Comparison of ENCODE assay signal across 40 cellular contexts in the genomic region with DNA sequence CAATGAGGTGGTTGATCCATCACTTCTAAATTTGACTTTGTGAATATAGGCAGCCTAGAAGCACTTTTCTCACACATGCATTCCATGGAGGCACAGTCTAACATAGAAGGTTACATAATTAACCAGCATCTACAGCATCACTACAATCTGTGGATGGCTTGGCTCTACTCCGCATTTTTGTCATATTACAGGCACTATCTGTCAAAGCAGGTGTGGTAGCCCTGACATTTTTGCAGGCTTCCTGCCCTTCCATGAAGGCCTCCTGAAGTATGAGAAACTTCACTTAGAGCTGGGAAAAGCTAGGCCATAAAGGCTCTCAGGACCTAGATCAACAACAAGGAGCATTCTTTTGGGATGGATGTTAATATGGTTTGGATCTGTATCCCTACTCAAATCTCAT.
"Had no signal": no experiment of that assay in that cellular context is flagged by ENCODE, and none has a peak within 500 bp of the region (broad histone marks: within the 10 kb centered on the region; RNA-seq: fewer than 3 reads in every experiment).

No MANE protein-coding gene starts in this region.

- H3K9me3 ChIP-seq: adrenal gland, ascending aorta, body of pancreas, breast epithelium had no signal

- H3K4me1 ChIP-seq: adrenal gland, ascending aorta, body of pancreas, breast epithelium had no signal

- H3K27ac ChIP-seq: adrenal gland, ascending aorta, body of pancreas, brain microvascular endothelial cell, breast epithelium, cardiac muscle cell had no signal

- DNase-seq: activated effector memory CD4-positive, alpha-beta T cell treated with anti-CD3 and anti-CD28 coated beads, Interleukin-2, amount 50 U/mL, for 16 hours; activated effector memory CD4-positive, alpha-beta T cell treated with Interleukin-2 at 50 U/mL for 16 hours; activated gamma-delta T cell; activated gamma-delta T cell treated with Interleukin-2 at 50 U/mL for 16 hours; activated naive CD4-positive, alpha-beta T cell; activated naive CD4-positive, alpha-beta T cell treated with anti-CD3 and anti-CD28 coated beads for 36 hours; activated naive CD4-positive, alpha-beta T cell treated with anti-CD3 and anti-CD28 coated beads, Interleukin-2, amount 10 ng/mL, durations not matched to agents 7 days and 5 days; activated naive CD4-positive, alpha-beta T cell treated with anti-CD3 and anti-CD28 coated beads, Interleukin-2, amount 50 U/mL, for 16 hours; activated naive CD4-positive, alpha-beta T cell treated with Interleukin-2 at 50 U/mL for 16 hours; activated naive CD8-positive, alpha-beta T cell treated with anti-CD3 and anti-CD28 coated beads for 36 hours; activated naive CD8-positive, alpha-beta T cell treated with anti-CD3 and anti-CD28 coated beads, Interleukin-2, amount 10 ng/mL, durations not matched to agents 7 days and 5 days; activated naive CD8-positive, alpha-beta T cell treated with anti-CD3 and anti-CD28 coated beads, Interleukin-2, amount 50 U/mL, for 24 hours; activated T-cell treated with anti-CD3 and anti-CD28 coated beads for 4 hours; activated T-cell treated with anti-CD3 and anti-CD28 coated beads, Interleukin-2, amount 50 U/mL, for 1 hour; activated T-cell treated with anti-CD3 and anti-CD28 coated beads, Interleukin-2, amount 50 U/mL, for 24 hours; activated T-cell treated with anti-CD3 and anti-CD28 coated beads, Interleukin-2, amount 50 U/mL, for 4 hours; activated T-cell treated with anti-CD3 and anti-CD28 coated beads, Interleukin-2, amount 50 U/mL, for 48 hours; activated T-cell treated with anti-CD3 and anti-CD28 coated beads, Interleukin-2, amount 50 U/mL, for 72 hours; adrenal gland; amniotic stem cell; amygdala; anterior cingulate cortex; aorta; body of pancreas; brain microvascular endothelial cell; caudate nucleus; central memory CD4-positive, alpha-beta T cell; cerebellar nuclear complex had no signal

- H3K9me3 Mint-ChIP-seq: activated naive CD8-positive, alpha-beta T cell treated with anti-CD3 and anti-CD28 coated beads, Interleukin-2, amount 10 ng/mL, durations not matched to agents 7 days and 5 days; activated naive CD8-positive, alpha-beta T cell treated with anti-CD3 and anti-CD28 coated beads, Interleukin-2, amount 50 U/mL, for 24 hours; activated T-cell treated with anti-CD3 and anti-CD28 coated beads, Interleukin-2, amount 50 U/mL, for 24 hours; activated T-cell treated with anti-CD3 and anti-CD28 coated beads, Interleukin-2, amount 50 U/mL, for 4 hours; activated T-helper 1 cell treated with anti-CD3 and anti-CD28 coated beads, Interleukin-12 subunit alpha, Interleukin-12 subunit beta, Interleukin-2, Interleukin-4 antibody, amounts not matched to agents 30 ng/mL and 10 ng/mL and 1 ng/mL, durations not matched to agents 14 hours and 24 hours and 36 hours; activated T-helper 2 cell treated with anti-CD3 and anti-CD28 coated beads, Interferon-gamma antibody, Interleukin-2, Interleukin-4, amounts not matched to agents 10 μg/mL and 5 μg/mL and 100 μg/mL, durations not matched to agents 14 hours and 24 hours and 36 hours; brain; central memory CD8-positive, alpha-beta T cell had no signal

- H3K4me1 Mint-ChIP-seq: activated naive CD4-positive, alpha-beta T cell treated with anti-CD3 and anti-CD28 coated beads, Interleukin-2, amount 10 ng/mL, durations not matched to agents 7 days and 5 days; activated naive CD4-positive, alpha-beta T cell treated with anti-CD3 and anti-CD28 coated beads, Interleukin-2, amount 50 U/mL, for 24 hours; activated naive CD8-positive, alpha-beta T cell treated with anti-CD3 and anti-CD28 coated beads for 36 hours; activated naive CD8-positive, alpha-beta T cell treated with anti-CD3 and anti-CD28 coated beads, Interleukin-2, amount 10 ng/mL, durations not matched to agents 7 days and 5 days; activated naive CD8-positive, alpha-beta T cell treated with anti-CD3 and anti-CD28 coated beads, Interleukin-2, amount 50 U/mL, for 24 hours; activated T-helper 17 cell treated with anti-CD3 and anti-CD28 coated beads, Interleukin-2, amount 50 U/mL, for 72 hours; brain; central memory CD8-positive, alpha-beta T cell had no signal

- H3K4me3 Mint-ChIP-seq: activated naive CD4-positive, alpha-beta T cell treated with anti-CD3 and anti-CD28 coated beads for 36 hours; activated naive CD4-positive, alpha-beta T cell treated with anti-CD3 and anti-CD28 coated beads, Interleukin-2, amount 10 ng/mL, durations not matched to agents 7 days and 5 days; activated naive CD4-positive, alpha-beta T cell treated with anti-CD3 and anti-CD28 coated beads, Interleukin-2, amount 50 U/mL, for 24 hours; activated naive CD8-positive, alpha-beta T cell; activated naive CD8-positive, alpha-beta T cell treated with anti-CD3 and anti-CD28 coated beads for 36 hours; activated naive CD8-positive, alpha-beta T cell treated with anti-CD3 and anti-CD28 coated beads, Interleukin-2, amount 10 ng/mL, durations not matched to agents 7 days and 5 days; activated naive CD8-positive, alpha-beta T cell treated with anti-CD3 and anti-CD28 coated beads, Interleukin-2, amount 50 U/mL, for 24 hours; activated T-cell treated with anti-CD3 and anti-CD28 coated beads, Interleukin-2, amount 50 U/mL, for 24 hours; activated T-cell treated with anti-CD3 and anti-CD28 coated beads, Interleukin-2, amount 50 U/mL, for 4 hours; activated T-cell treated with anti-CD3 and anti-CD28 coated beads, Interleukin-2, amount 50 U/mL, for 72 hours; activated T-helper 1 cell treated with anti-CD3 and anti-CD28 coated beads, Interleukin-12 subunit alpha, Interleukin-12 subunit beta, Interleukin-2, Interleukin-4 antibody, amounts not matched to agents 30 ng/mL and 10 ng/mL and 1 ng/mL, durations not matched to agents 14 hours and 24 hours and 36 hours; activated T-helper 17 cell treated with anti-CD3 and anti-CD28 coated beads, Interleukin-2, amount 50 U/mL, for 72 hours; brain; central memory CD8-positive, alpha-beta T cell had no signal

- H3K27me3 Mint-ChIP-seq: activated naive CD4-positive, alpha-beta T cell treated with anti-CD3 and anti-CD28 coated beads, Interleukin-2, amount 10 ng/mL, durations not matched to agents 7 days and 5 days; activated naive CD4-positive, alpha-beta T cell treated with anti-CD3 and anti-CD28 coated beads, Interleukin-2, amount 50 U/mL, for 24 hours; activated naive CD8-positive, alpha-beta T cell; activated naive CD8-positive, alpha-beta T cell treated with anti-CD3 and anti-CD28 coated beads for 36 hours; activated naive CD8-positive, alpha-beta T cell treated with anti-CD3 and anti-CD28 coated beads, Interleukin-2, amount 10 ng/mL, durations not matched to agents 7 days and 5 days; activated naive CD8-positive, alpha-beta T cell treated with anti-CD3 and anti-CD28 coated beads, Interleukin-2, amount 50 U/mL, for 24 hours; activated T-cell treated with anti-CD3 and anti-CD28 coated beads, Interleukin-2, amount 50 U/mL, for 24 hours; activated T-helper 17 cell treated with anti-CD3 and anti-CD28 coated beads, Interleukin-2, amount 50 U/mL, for 72 hours; brain; central memory CD8-positive, alpha-beta T cell had no signal

- ATAC-seq: activated naive CD4-positive, alpha-beta T cell treated with anti-CD3 and anti-CD28 coated beads, Interleukin-2, amount 50 U/mL, for 72 hours; activated naive CD8-positive, alpha-beta T cell treated with anti-CD3 and anti-CD28 coated beads, Interleukin-2, amount 50 U/mL, for 24 hours; activated T-cell treated with anti-CD3 and anti-CD28 coated beads, Interleukin-2, amount 50 U/mL, for 4 hours; activated T-cell treated with anti-CD3 and anti-CD28 coated beads, Interleukin-2, amount 50 U/mL, for 72 hours; activated T-helper 17 cell treated with anti-CD3 and anti-CD28 coated beads, Interleukin-2, amount 50 U/mL, for 72 hours; body of pancreas had no signal

- H3K27ac Mint-ChIP-seq: activated naive CD4-positive, alpha-beta T cell treated with anti-CD3 and anti-CD28 coated beads for 36 hours; activated naive CD4-positive, alpha-beta T cell treated with anti-CD3 and anti-CD28 coated beads, Interleukin-2, amount 10 ng/mL, durations not matched to agents 7 days and 5 days; activated naive CD4-positive, alpha-beta T cell treated with anti-CD3 and anti-CD28 coated beads, Interleukin-2, amount 50 U/mL, for 24 hours; activated naive CD4-positive, alpha-beta T cell treated with anti-CD3 and anti-CD28 coated beads, Interleukin-2, amount 50 U/mL, for 72 hours; activated naive CD8-positive, alpha-beta T cell; activated naive CD8-positive, alpha-beta T cell treated with anti-CD3 and anti-CD28 coated beads for 36 hours; activated naive CD8-positive, alpha-beta T cell treated with anti-CD3 and anti-CD28 coated beads, Interleukin-2, amount 10 ng/mL, durations not matched to agents 7 days and 5 days; activated naive CD8-positive, alpha-beta T cell treated with anti-CD3 and anti-CD28 coated beads, Interleukin-2, amount 50 U/mL, for 24 hours; activated T-cell treated with anti-CD3 and anti-CD28 coated beads, Interleukin-2, amount 50 U/mL, for 24 hours; activated T-cell treated with anti-CD3 and anti-CD28 coated beads, Interleukin-2, amount 50 U/mL, for 72 hours; activated T-helper 1 cell treated with anti-CD3 and anti-CD28 coated beads, Interleukin-12 subunit alpha, Interleukin-12 subunit beta, Interleukin-2, Interleukin-4 antibody, amounts not matched to agents 30 ng/mL and 10 ng/mL and 1 ng/mL, durations not matched to agents 14 hours and 24 hours and 36 hours; activated T-helper 17 cell treated with anti-CD3 and anti-CD28 coated beads, Interleukin-2, amount 50 U/mL, for 72 hours; activated T-helper 2 cell treated with anti-CD3 and anti-CD28 coated beads, Interferon-gamma antibody, Interleukin-2, Interleukin-4, amounts not matched to agents 10 μg/mL and 5 μg/mL and 100 μg/mL, durations not matched to agents 14 hours and 24 hours and 36 hours; brain had no signal

- H3K36me3 ChIP-seq: adrenal gland, ascending aorta, brain microvascular endothelial cell, breast epithelium, cardiac muscle cell had no signal

- H3K4me3 ChIP-seq: adrenal gland, ascending aorta, body of pancreas, breast epithelium, cardiac muscle cell had no signal

- H3K27me3 ChIP-seq: adrenal gland, ascending aorta, body of pancreas, brain microvascular endothelial cell, breast epithelium, cardiac muscle cell had no signal

- FAIRE-seq: bronchial epithelial cell had no signal

- H3K36me3 Mint-ChIP-seq: activated naive CD4-positive, alpha-beta T cell treated with anti-CD3 and anti-CD28 coated beads, Interleukin-2, amount 10 ng/mL, durations not matched to agents 7 days and 5 days; activated naive CD4-positive, alpha-beta T cell treated with anti-CD3 and anti-CD28 coated beads, Interleukin-2, amount 50 U/mL, for 24 hours; activated naive CD4-positive, alpha-beta T cell treated with anti-CD3 and anti-CD28 coated beads, Interleukin-2, amount 50 U/mL, for 72 hours; activated naive CD8-positive, alpha-beta T cell; activated naive CD8-positive, alpha-beta T cell treated with anti-CD3 and anti-CD28 coated beads for 36 hours; activated naive CD8-positive, alpha-beta T cell treated with anti-CD3 and anti-CD28 coated beads, Interleukin-2, amount 10 ng/mL, durations not matched to agents 7 days and 5 days; brain had no signal
